Comparison of ENCODE assay signal across 11 cellular contexts in genomic region chr1:248926401-248927182, GRCh38. TPM values are rescaled to one million over a fixed set of nuclear protein-coding genes. Genes with fewer than 3 reads are reported as not detected.
DNase-seq lines count a peak whose midpoint lies in the region; ATAC-seq and TF ChIP-seq lines count a peak whose summit lies in the region.
"Had no signal": no experiment of that assay in that cellular context is flagged by ENCODE, and none has a peak within 500 bp of the region (broad histone marks: within the 10 kb centered on the region; RNA-seq: fewer than 3 reads in every experiment).

No MANE protein-coding gene starts in this region.

- DNase-seq in AG20443 (ENCODE audit: low spot score) (peak; percentile 43), HFFc6 (peak; percentile 87), hepatic stellate cell (ENCODE audit: low spot score) (peak; percentile 37), endothelial cell (ENCODE audit: low spot score) (no peak), chondrocyte (ENCODE audit: low spot score) (no peak)
- no peak for DNase-seq in activated T-helper 2 cell treated with anti-CD3 and anti-CD28 coated beads, Interferon-gamma antibody, Interleukin-2, Interleukin-4, amounts not matched to agents 10 μg/mL and 5 μg/mL and 100 μg/mL, durations not matched to agents 14 hours and 24 hours and 36 hours (ENCODE audit: low spot score)
- DNase-seq: kidney glomerular epithelial cell, NCI-H187, NCI-H82 had no signal

- TF ChIP-seq CTCF in HFFc6 (IDR thresholded peaks at IDR 0.05) = no peak
- TF ChIP-seq CTCF in endothelial cell (IDR thresholded peaks at IDR 0.05; ENCODE audit: unreplicated experiment) = no peak
- TF ChIP-seq CTCF in chondrocyte (IDR thresholded peaks at IDR 0.05) = no peak

- H3K36me3 Mint-ChIP-seq in HFFc6 (ENCODE audit: low read depth) (peaks cover 8% of the 10 kb centered on the region), endothelial cell (ENCODE audit: low read depth, unreplicated experiment) (no peaks in the 10 kb centered on the region), chondrocyte (ENCODE audit: low read depth) (peaks cover 5% of the 10 kb centered on the region)
- H3K36me3 Mint-ChIP-seq in activated T-helper 2 cell treated with anti-CD3 and anti-CD28 coated beads, Interferon-gamma antibody, Interleukin-2, Interleukin-4, amounts not matched to agents 10 μg/mL and 5 μg/mL and 100 μg/mL, durations not matched to agents 14 hours and 24 hours and 36 hours (ENCODE audit: low read depth) = peaks cover 12% of the 10 kb centered on the region

- H3K4me3 Mint-ChIP-seq in HFFc6 (peak overlapping the region; percentile 77), endothelial cell (ENCODE audit: unreplicated experiment) (no peak overlapping the region), chondrocyte (ENCODE audit: unreplicated experiment) (no peak overlapping the region)
- H3K4me3 Mint-ChIP-seq in activated T-helper 2 cell treated with anti-CD3 and anti-CD28 coated beads, Interferon-gamma antibody, Interleukin-2, Interleukin-4, amounts not matched to agents 10 μg/mL and 5 μg/mL and 100 μg/mL, durations not matched to agents 14 hours and 24 hours and 36 hours (ENCODE audit: low read depth) = peak overlapping the region; percentile 32

- ATAC-seq in activated CD4-positive, CD25-positive, alpha-beta regulatory T cell treated with anti-CD3 and anti-CD28 coated beads, Interleukin-2, amount 50 U/mL, for 24 hours = no peak
- no peak for ATAC-seq in GM19328 (IDR thresholded peaks at IDR 0.05; ENCODE audit: unreplicated experiment)

- H3K4me1 Mint-ChIP-seq in HFFc6 (ENCODE audit: low read depth) = peaks cover 66% of the 10 kb centered on the region
- peaks cover 49% of the 10 kb centered on the region for H3K4me1 Mint-ChIP-seq in activated T-helper 2 cell treated with anti-CD3 and anti-CD28 coated beads, Interferon-gamma antibody, Interleukin-2, Interleukin-4, amounts not matched to agents 10 μg/mL and 5 μg/mL and 100 μg/mL, durations not matched to agents 14 hours and 24 hours and 36 hours (ENCODE audit: low read depth)
- H3K4me1 Mint-ChIP-seq in endothelial cell (ENCODE audit: unreplicated experiment) = peaks cover 14% of the 10 kb centered on the region
- peaks cover 34% of the 10 kb centered on the region for H3K4me1 Mint-ChIP-seq in chondrocyte (ENCODE audit: low read depth)

- no peaks in the 10 kb centered on the region for H3K9me3 Mint-ChIP-seq in HFFc6
- no peaks in the 10 kb centered on the region for H3K9me3 Mint-ChIP-seq in activated T-helper 2 cell treated with anti-CD3 and anti-CD28 coated beads, Interferon-gamma antibody, Interleukin-2, Interleukin-4, amounts not matched to agents 10 μg/mL and 5 μg/mL and 100 μg/mL, durations not matched to agents 14 hours and 24 hours and 36 hours
- no peaks in the 10 kb centered on the region for H3K9me3 Mint-ChIP-seq in endothelial cell (ENCODE audit: unreplicated experiment)
- H3K9me3 Mint-ChIP-seq in chondrocyte (ENCODE audit: low read depth) = no peaks in the 10 kb centered on the region

- H3K27me3 Mint-ChIP-seq in HFFc6 (ENCODE audit: insufficient read depth) (no peaks in the 10 kb centered on the region; the same call in 1 of the 2 replicates), endothelial cell (ENCODE audit: unreplicated experiment) (peaks cover 1% of the 10 kb centered on the region), chondrocyte (ENCODE audit: low read depth) (no peaks in the 10 kb centered on the region)
- H3K27me3 Mint-ChIP-seq in activated T-helper 2 cell treated with anti-CD3 and anti-CD28 coated beads, Interferon-gamma antibody, Interleukin-2, Interleukin-4, amounts not matched to agents 10 μg/mL and 5 μg/mL and 100 μg/mL, durations not matched to agents 14 hours and 24 hours and 36 hours (ENCODE audit: low read depth) = no peaks in the 10 kb centered on the region

- H3K27ac Mint-ChIP-seq in HFFc6 (peak overlapping the region; percentile 88), endothelial cell (ENCODE audit: unreplicated experiment) (no peak overlapping the region), chondrocyte (ENCODE audit: unreplicated experiment) (no peak overlapping the region)
- peak overlapping the region; percentile 56 for H3K27ac Mint-ChIP-seq in activated T-helper 2 cell treated with anti-CD3 and anti-CD28 coated beads, Interferon-gamma antibody, Interleukin-2, Interleukin-4, amounts not matched to agents 10 μg/mL and 5 μg/mL and 100 μg/mL, durations not matched to agents 14 hours and 24 hours and 36 hours

- intact Hi-C loops in activated T-helper 2 cell treated with anti-CD3 and anti-CD28 coated beads, Interferon-gamma antibody, Interleukin-2, Interleukin-4, amounts not matched to agents 10 μg/mL and 5 μg/mL and 100 μg/mL, durations not matched to agents 14 hours and 24 hours and 36 hours (cut with micrococcal nuclease) = no loop called here

RNA-seq across cellular contexts. Expression of gene PGBD2, which starts 20.6 kb away (rescaled TPM):
- 1 to 10 TPM; 3.4 to 4.7 (median 3.6) TPM for total RNA-seq in HFFc6 (2021; fragmentation: NEBNext Ultra II Directional; extraction: Animal tissue kit (Norgen Biotek cat#: 25700))
- 6.7 and 6.9 TPM in 2 replicates for total RNA-seq in activated T-helper 2 cell treated with anti-CD3 and anti-CD28 coated beads, Interferon-gamma antibody, Interleukin-2, Interleukin-4, amounts not matched to agents 10 μg/mL and 5 μg/mL and 100 μg/mL, durations not matched to agents 14 hours and 24 hours and 36 hours
- total RNA-seq in endothelial cell (ENCODE audit: unreplicated experiment) (7.9 TPM), chondrocyte (5.2 to 6.0 TPM (median 5.8 TPM) in 3 replicates)

Comparison
In these comparisons a context has a peak if more than half of its experiments do, and no peak if none do; other contexts are left out.
1. DNase-seq: peak in AG20443 (single experiment), HFFc6 (single experiment) and hepatic stellate cell (single experiment); none in activated T-helper 2 cell treated with anti-CD3 and anti-CD28 coated beads, Interferon-gamma antibody, Interleukin-2, Interleukin-4, amounts not matched to agents 10 μg/mL and 5 μg/mL and 100 μg/mL, durations not matched to agents 14 hours and 24 hours and 36 hours (single experiment), endothelial cell (single experiment) and chondrocyte (single experiment).
2. H3K27ac Mint-ChIP-seq: peak in HFFc6 (single experiment) and activated T-helper 2 cell treated with anti-CD3 and anti-CD28 coated beads, Interferon-gamma antibody, Interleukin-2, Interleukin-4, amounts not matched to agents 10 μg/mL and 5 μg/mL and 100 μg/mL, durations not matched to agents 14 hours and 24 hours and 36 hours (single experiment); none in endothelial cell (single experiment) and chondrocyte (single experiment).
3. H3K4me3 Mint-ChIP-seq: peak in HFFc6 (single experiment) and activated T-helper 2 cell treated with anti-CD3 and anti-CD28 coated beads, Interferon-gamma antibody, Interleukin-2, Interleukin-4, amounts not matched to agents 10 μg/mL and 5 μg/mL and 100 μg/mL, durations not matched to agents 14 hours and 24 hours and 36 hours (single experiment); none in endothelial cell (single experiment) and chondrocyte (single experiment).